Comparison of ENCODE assay signal across 1 cellular context in the genomic region with DNA sequence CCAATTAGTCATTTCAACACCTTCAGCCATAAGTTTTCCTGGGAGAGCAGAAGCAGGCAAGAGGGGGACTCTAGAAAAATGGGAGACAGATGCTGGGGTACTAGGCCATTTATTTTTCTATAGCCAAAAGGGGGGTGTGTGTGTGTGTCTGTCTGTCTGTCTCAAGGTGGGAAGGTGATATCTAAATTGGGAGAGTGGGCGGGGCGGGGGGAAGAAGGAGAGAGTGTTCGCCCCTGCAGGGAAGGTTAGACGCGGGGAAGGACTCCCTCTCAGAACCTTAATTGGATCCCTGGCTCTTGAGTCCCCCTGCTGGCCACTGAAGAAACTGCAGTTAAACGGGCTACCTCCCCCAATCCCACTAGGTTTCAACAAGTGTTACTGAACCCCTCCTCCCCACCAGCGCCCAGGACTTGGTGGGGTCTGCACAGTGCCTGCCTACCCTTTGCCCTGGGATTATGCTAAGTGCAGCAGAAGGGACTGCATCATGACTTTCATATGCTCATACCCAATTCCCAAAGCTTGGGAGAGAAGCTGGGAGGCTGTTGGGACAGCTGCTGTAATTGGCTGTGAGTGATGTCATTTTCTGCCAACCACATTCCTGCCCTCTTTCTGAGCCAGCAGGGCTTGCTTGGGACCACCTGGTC.
TF ChIP-seq lines count a peak whose summit lies in the region.

No MANE protein-coding gene starts in this region.

TF ChIP-seq in HepG2, 621 proteins besides CTCF, POLR2A, EP300 and RAD21 (continued from another document and continues in another):
- peak; percentile 99 for TF ChIP-seq SMC3 (IDR thresholded peaks at IDR 0.05; ENCODE audit: low read length)
- no peak for TF ChIP-seq ZMYM4 (CRISPR knock-in tag; IDR thresholded peaks at IDR 0.05)
- TF ChIP-seq, protein P1, sequence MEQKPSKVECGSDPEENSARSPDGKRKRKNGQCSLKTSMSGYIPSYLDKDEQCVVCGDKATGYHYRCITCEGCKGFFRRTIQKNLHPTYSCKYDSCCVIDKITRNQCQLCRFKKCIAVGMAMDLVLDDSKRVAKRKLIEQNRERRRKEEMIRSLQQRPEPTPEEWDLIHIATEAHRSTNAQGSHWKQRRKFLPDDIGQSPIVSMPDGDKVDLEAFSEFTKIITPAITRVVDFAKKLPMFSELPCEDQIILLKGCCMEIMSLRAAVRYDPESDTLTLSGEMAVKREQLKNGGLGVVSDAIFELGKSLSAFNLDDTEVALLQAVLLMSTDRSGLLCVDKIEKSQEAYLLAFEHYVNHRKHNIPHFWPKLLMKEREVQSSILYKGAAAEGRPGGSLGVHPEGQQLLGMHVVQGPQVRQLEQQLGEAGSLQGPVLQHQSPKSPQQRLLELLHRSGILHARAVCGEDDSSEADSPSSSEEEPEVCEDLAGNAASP (CRISPR knock-in tag; IDR thresholded peaks at IDR 0.05; ENCODE audit: borderline replicate concordance), result no peak
- no peak for TF ChIP-seq ZNF446 (CRISPR knock-in tag; IDR thresholded peaks at IDR 0.05)
- TF ChIP-seq, protein P2, sequence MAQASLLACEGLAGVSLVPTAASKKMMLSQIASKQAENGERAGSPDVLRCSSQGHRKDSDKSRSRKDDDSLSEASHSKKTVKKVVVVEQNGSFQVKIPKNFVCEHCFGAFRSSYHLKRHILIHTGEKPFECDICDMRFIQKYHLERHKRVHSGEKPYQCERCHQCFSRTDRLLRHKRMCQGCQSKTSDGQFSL (CRISPR knock-in tag; IDR thresholded peaks at IDR 0.05), result peak; percentile 63; the same call in 1 of the 2 replicates
- 0 out of 2 replicates have a peak, but pooled peaks have one; percentile 28 for TF ChIP-seq ZNF557 (CRISPR knock-in tag; IDR thresholded peaks at IDR 0.05)
- peak; percentile 45 for TF ChIP-seq HNRNPH1 (optimal IDR thresholded peaks at IDR 0.05; ENCODE audit: low read depth, low read length)
- no peak for TF ChIP-seq SP1 (IDR thresholded peaks at IDR 0.05)
- no peak for TF ChIP-seq SP1 (CRISPR knock-in tag; IDR thresholded peaks at IDR 0.05)
- TF ChIP-seq ZBTB38 (CRISPR knock-in tag; IDR thresholded peaks at IDR 0.05), result no peak; the same call in 1 of the 2 replicates
- no peak for TF ChIP-seq SP4 (CRISPR knock-in tag; IDR thresholded peaks at IDR 0.05)
- TF ChIP-seq DNMT1 (CRISPR knock-in tag; IDR thresholded peaks at IDR 0.05), result no peak
- TF ChIP-seq RXRA (CRISPR knock-in tag; IDR thresholded peaks at IDR 0.05), result 0 out of 2 replicates have a peak, but pooled peaks have one; percentile 19
- TF ChIP-seq PITX1 (CRISPR knock-in tag; IDR thresholded peaks at IDR 0.05), result peak; percentile 39; the same call in 1 of the 2 replicates
- no peak for TF ChIP-seq PRMT3 (CRISPR knock-in tag; IDR thresholded peaks at IDR 0.05; ENCODE audit: borderline replicate concordance, low read depth)
- TF ChIP-seq, protein P3, sequence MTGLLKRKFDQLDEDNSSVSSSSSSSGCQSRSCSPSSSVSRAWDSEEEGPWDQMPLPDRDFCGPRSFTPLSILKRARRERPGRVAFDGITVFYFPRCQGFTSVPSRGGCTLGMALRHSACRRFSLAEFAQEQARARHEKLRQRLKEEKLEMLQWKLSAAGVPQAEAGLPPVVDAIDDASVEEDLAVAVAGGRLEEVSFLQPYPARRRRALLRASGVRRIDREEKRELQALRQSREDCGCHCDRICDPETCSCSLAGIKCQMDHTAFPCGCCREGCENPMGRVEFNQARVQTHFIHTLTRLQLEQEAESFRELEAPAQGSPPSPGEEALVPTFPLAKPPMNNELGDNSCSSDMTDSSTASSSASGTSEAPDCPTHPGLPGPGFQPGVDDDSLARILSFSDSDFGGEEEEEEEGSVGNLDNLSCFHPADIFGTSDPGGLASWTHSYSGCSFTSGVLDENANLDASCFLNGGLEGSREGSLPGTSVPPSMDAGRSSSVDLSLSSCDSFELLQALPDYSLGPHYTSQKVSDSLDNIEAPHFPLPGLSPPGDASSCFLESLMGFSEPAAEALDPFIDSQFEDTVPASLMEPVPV (CRISPR knock-in tag; IDR thresholded peaks at IDR 0.05), result no peak
- no peak for TF ChIP-seq NCOA2 (CRISPR knock-in tag; IDR thresholded peaks at IDR 0.05)
- no peak for TF ChIP-seq ZNF720 (CRISPR knock-in tag; IDR thresholded peaks at IDR 0.05)
- no peak for TF ChIP-seq KLF13 (CRISPR knock-in tag; IDR thresholded peaks at IDR 0.05)
- no peak for TF ChIP-seq SETDB1 (CRISPR knock-in tag; IDR thresholded peaks at IDR 0.05; ENCODE audit: borderline replicate concordance)
- peak; percentile 44; the same call in 1 of the 2 replicates for TF ChIP-seq SALL1 (CRISPR knock-in tag; IDR thresholded peaks at IDR 0.05)
- peak; percentile 74 for TF ChIP-seq RBM22 (optimal IDR thresholded peaks at IDR 0.05; ENCODE audit: low read length)
- TF ChIP-seq ZNF142 (CRISPR knock-in tag; IDR thresholded peaks at IDR 0.05), result no peak; the same call in 1 of the 2 replicates
- TF ChIP-seq ZNF629 (CRISPR knock-in tag; conservative IDR thresholded peaks at IDR 0.05), result 0 out of 2 replicates have a peak, but pooled peaks have one; percentile 8
- TF ChIP-seq CBX5 (CRISPR knock-in tag; IDR thresholded peaks at IDR 0.05; ENCODE audit: borderline replicate concordance), result no peak
- TF ChIP-seq XRCC5 (optimal IDR thresholded peaks at IDR 0.05; ENCODE audit: low read length), result peak; percentile 74
- no peak; the same call in 1 of the 2 replicates for TF ChIP-seq MEIS1 (CRISPR knock-in tag; IDR thresholded peaks at IDR 0.05; ENCODE audit: borderline replicate concordance)
- TF ChIP-seq NRL (CRISPR knock-in tag; IDR thresholded peaks at IDR 0.05; ENCODE audit: borderline replicate concordance), result no peak
- peak; percentile 84 for TF ChIP-seq ERF (CRISPR knock-in tag; IDR thresholded peaks at IDR 0.05)
- no peak for TF ChIP-seq ZNF383 (CRISPR knock-in tag; IDR thresholded peaks at IDR 0.05; ENCODE audit: borderline replicate concordance)
- TF ChIP-seq REL (CRISPR knock-in tag; conservative IDR thresholded peaks at IDR 0.05), result no peak
- TF ChIP-seq, protein P4, sequence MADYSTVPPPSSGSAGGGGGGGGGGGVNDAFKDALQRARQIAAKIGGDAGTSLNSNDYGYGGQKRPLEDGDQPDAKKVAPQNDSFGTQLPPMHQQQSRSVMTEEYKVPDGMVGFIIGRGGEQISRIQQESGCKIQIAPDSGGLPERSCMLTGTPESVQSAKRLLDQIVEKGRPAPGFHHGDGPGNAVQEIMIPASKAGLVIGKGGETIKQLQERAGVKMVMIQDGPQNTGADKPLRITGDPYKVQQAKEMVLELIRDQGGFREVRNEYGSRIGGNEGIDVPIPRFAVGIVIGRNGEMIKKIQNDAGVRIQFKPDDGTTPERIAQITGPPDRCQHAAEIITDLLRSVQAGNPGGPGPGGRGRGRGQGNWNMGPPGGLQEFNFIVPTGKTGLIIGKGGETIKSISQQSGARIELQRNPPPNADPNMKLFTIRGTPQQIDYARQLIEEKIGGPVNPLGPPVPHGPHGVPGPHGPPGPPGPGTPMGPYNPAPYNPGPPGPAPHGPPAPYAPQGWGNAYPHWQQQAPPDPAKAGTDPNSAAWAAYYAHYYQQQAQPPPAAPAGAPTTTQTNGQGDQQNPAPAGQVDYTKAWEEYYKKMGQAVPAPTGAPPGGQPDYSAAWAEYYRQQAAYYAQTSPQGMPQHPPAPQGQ (CRISPR knock-in tag; IDR thresholded peaks at IDR 0.05; ENCODE audit: borderline replicate concordance), result no peak
- TF ChIP-seq FOXA3 (CRISPR knock-in tag; IDR thresholded peaks at IDR 0.05), result 0 out of 2 replicates have a peak, but pooled peaks have one; percentile 43
- TF ChIP-seq NFKBIZ (CRISPR knock-in tag; IDR thresholded peaks at IDR 0.05), result peak; percentile 52; the same call in 1 of the 2 replicates
- no peak for TF ChIP-seq FIP1L1 (IDR thresholded peaks at IDR 0.05; ENCODE audit: borderline replicate concordance, insufficient read depth, low read depth, low read length)
- 0 out of 2 replicates have a peak, but pooled peaks have one; percentile 34 for TF ChIP-seq ARNT2 (CRISPR knock-in tag; IDR thresholded peaks at IDR 0.05; ENCODE audit: low read depth)
- no peak for TF ChIP-seq AHR (CRISPR knock-in tag; IDR thresholded peaks at IDR 0.05)
- TF ChIP-seq, protein P5, sequence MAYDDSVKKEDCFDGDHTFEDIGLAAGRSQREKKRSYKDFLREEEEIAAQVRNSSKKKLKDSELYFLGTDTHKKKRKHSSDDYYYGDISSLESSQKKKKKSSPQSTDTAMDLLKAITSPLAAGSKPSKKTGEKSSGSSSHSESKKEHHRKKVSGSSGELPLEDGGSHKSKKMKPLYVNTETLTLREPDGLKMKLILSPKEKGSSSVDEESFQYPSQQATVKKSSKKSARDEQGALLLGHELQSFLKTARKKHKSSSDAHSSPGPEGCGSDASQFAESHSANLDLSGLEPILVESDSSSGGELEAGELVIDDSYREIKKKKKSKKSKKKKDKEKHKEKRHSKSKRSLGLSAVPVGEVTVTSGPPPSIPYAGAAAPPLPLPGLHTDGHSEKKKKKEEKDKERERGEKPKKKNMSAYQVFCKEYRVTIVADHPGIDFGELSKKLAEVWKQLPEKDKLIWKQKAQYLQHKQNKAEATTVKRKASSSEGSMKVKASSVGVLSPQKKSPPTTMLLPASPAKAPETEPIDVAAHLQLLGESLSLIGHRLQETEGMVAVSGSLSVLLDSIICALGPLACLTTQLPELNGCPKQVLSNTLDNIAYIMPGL (CRISPR knock-in tag; IDR thresholded peaks at IDR 0.05; ENCODE audit: borderline replicate concordance in 1 of 2, low read depth in 1 of 2), result peak in 1 of 2 experiments; percentile 50; a peak in 1 of 4 replicates
- TF ChIP-seq MED1 (CRISPR knock-in tag; IDR thresholded peaks at IDR 0.05), result no peak
- no peak for TF ChIP-seq TBL1XR1 (IDR thresholded peaks at IDR 0.05; ENCODE audit: borderline replicate concordance, low read length, partially characterized antibody)
- no peak for TF ChIP-seq ZNF607 (CRISPR knock-in tag; IDR thresholded peaks at IDR 0.05; ENCODE audit: borderline replicate concordance)
- no peak for TF ChIP-seq ZNF205 (CRISPR knock-in tag; IDR thresholded peaks at IDR 0.05)
- TF ChIP-seq MXI1 (IDR thresholded peaks at IDR 0.05; ENCODE audit: borderline replicate concordance, low read depth, low read length), result peak; percentile 9; the same call in 1 of the 3 replicates
- no peak for TF ChIP-seq KMT2B (CRISPR knock-in tag; IDR thresholded peaks at IDR 0.05)
- no peak for TF ChIP-seq MEIS2 (CRISPR knock-in tag; IDR thresholded peaks at IDR 0.05)
- no peak for TF ChIP-seq SKIL (CRISPR knock-in tag; IDR thresholded peaks at IDR 0.05; ENCODE audit: borderline replicate concordance)
- no peak for TF ChIP-seq MED8 (CRISPR knock-in tag; IDR thresholded peaks at IDR 0.05; ENCODE audit: insufficient replicate concordance)
- no peak for TF ChIP-seq ZNF563 (CRISPR knock-in tag; IDR thresholded peaks at IDR 0.05)
- peak; percentile 87; the same call in 1 of the 2 replicates for TF ChIP-seq ZSCAN25 (CRISPR knock-in tag; IDR thresholded peaks at IDR 0.05)
